8 cellular contexts compared by ENCODE assay signal in the genomic region with DNA sequence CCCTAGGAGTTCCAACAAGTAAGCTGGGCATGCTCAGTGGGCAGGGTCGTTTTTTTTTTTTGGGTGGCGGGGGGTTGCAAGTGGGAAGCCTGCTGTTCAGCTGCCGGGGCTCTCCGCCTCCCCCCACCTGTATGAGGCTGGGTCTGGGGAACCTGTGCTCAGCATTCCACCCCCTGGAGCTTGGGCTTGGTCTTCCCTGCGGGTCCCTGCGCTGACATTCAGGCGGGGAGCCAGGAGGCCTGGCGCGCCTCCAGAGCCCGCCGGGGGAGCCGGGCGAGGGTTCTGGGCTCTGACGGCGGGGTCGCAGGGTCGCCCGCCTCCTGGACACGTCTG. TPM values are rescaled to one million over a fixed set of nuclear protein-coding genes. Genes with fewer than 3 reads are reported as not detected.
DNase-seq lines count a peak whose midpoint lies in the region; ATAC-seq and TF ChIP-seq lines count a peak whose summit lies in the region.

No MANE protein-coding gene starts in this region.

- DNase-seq in cerebellum (ENCODE audit: low spot score) (peak; percentile 20), mesothelial cell of epicardium (ENCODE audit: low spot score in 2 of 2, unreplicated experiment in 2 of 2) (no peak), DMS153 (lab: John Stamatoyannopoulos, UW) (no peak), NCI-H226 (no peak)

- H3K27me3 Mint-ChIP-seq in IgD-negative memory B cell = no peaks in the 10 kb centered on the region
- H3K27me3 Mint-ChIP-seq in mesothelial cell of epicardium (ENCODE audit: low read depth) = no peaks in the 10 kb centered on the region

- H3K27ac Mint-ChIP-seq in IgD-negative memory B cell (peak overlapping the region; percentile 56 to 78 (median 69)), mesothelial cell of epicardium (peak overlapping the region; percentile 95)

- H3K4me3 Mint-ChIP-seq in IgD-negative memory B cell = peak overlapping the region; percentile 95 to 99 (median 96)
- peak overlapping the region; percentile 81 for H3K4me3 Mint-ChIP-seq in mesothelial cell of epicardium

- no peak for TF ChIP-seq CTCF in GM12875 (IDR thresholded peaks at IDR 0.05; ENCODE audit: borderline replicate concordance, insufficient read depth, low read depth, low read length)
- TF ChIP-seq CTCF in mesothelial cell of epicardium (IDR thresholded peaks at IDR 0.05; ENCODE audit: unreplicated experiment) = no peak

- H3K4me1 Mint-ChIP-seq in IgD-negative memory B cell (peaks cover 17 to 32% (median 25%) of the 10 kb centered on the region in 3 donors), mesothelial cell of epicardium (peaks cover 32% of the 10 kb centered on the region)

- H3K9me3 Mint-ChIP-seq in IgD-negative memory B cell (no peaks in the 10 kb centered on the region), mesothelial cell of epicardium (no peaks in the 10 kb centered on the region)

- H3K36me3 Mint-ChIP-seq in IgD-negative memory B cell = peaks cover 3% of the 10 kb centered on the region
- no peaks in the 10 kb centered on the region for H3K36me3 Mint-ChIP-seq in mesothelial cell of epicardium

- ATAC-seq in GM21515 (IDR thresholded peaks at IDR 0.05; ENCODE audit: unreplicated experiment) (no peak), HG02884 (IDR thresholded peaks at IDR 0.05; ENCODE audit: unreplicated experiment) (no peak)

- peak overlapping the region; percentile 74 for H3K4me3 ChIP-seq in GM12875 (ENCODE audit: low read depth, low read length)

RNA-seq across cellular contexts. Expression of a gene that starts 0.8 kb away (rescaled TPM):
- polyA plus RNA-seq in IgD-negative memory B cell = 6.5 TPM
- total RNA-seq in cerebellum = 62.2 TPM
- total RNA-seq in mesothelial cell of epicardium = 17.3 to 21.7 TPM (median 19.0 TPM) in 3 replicates
